26 cellular contexts compared by ENCODE assay signal in genomic region chr2:237143118-237143517, GRCh38. TPM values are rescaled to one million over a fixed set of nuclear protein-coding genes. Genes with fewer than 3 reads are reported as not detected.
DNase-seq lines count a peak whose midpoint lies in the region; ATAC-seq, FAIRE-seq and TF ChIP-seq lines count a peak whose summit lies in the region.
"Had no signal": no experiment of that assay in that cellular context is flagged by ENCODE, and none has a peak within 500 bp of the region (broad histone marks: within the 10 kb centered on the region; RNA-seq: fewer than 3 reads in every experiment).

No MANE protein-coding gene starts in this region.

- H3K23ac ChIP-seq in H1 (ENCODE audit: insufficient read length) = no peak overlapping the region

- 74% methylated on average over 2 of the region's 2 CpGs; no CpG with 5 or more reads in 1 of the 2 experiments for WGBS in H1 (ENCODE audit: extremely low coverage in 1 of 2, insufficient coverage in 1 of 2, insufficient read length in 1 of 2, insufficient replicate concordance in 2 of 2, low coverage in 1 of 2, low lambda C conversion rate in 2 of 2, missing lambda C conversion rate in 1 of 2), 2 experiments
- 60 to 69% methylated on average over 1 to 2 of the region's 2 CpGs for WGBS in transverse colon (ENCODE audit: low coverage in 1 of 2), 2 donors

- H3K27me3 ChIP-seq in H1 (replicated peaks in 1 of 4; ENCODE audit: control insufficient read depth in 3 of 4, extremely low read depth in 1 of 4, insufficient read depth in 3 of 4, low read length in 3 of 4) (peaks cover 0 to 3% (median 0%) of the 10 kb centered on the region in 4 experiments; a peak in 1 of 7 replicates), rectal smooth muscle tissue (ENCODE audit: control insufficient read depth, insufficient read depth, low read length) (no peaks in the 10 kb centered on the region), transverse colon (no peaks in the 10 kb centered on the region)
- H3K27me3 ChIP-seq: colonic mucosa, MG63, neural progenitor cell had no signal

- peaks cover 3% of the 10 kb centered on the region; the same call in 1 of the 2 replicates for H3K79me1 ChIP-seq in H1 (ENCODE audit: low read depth, low read length)

- H4K91ac ChIP-seq in H1 (replicated peaks; ENCODE audit: insufficient read length, low read length) = no peak overlapping the region

- no peak overlapping the region for H3K4me3 ChIP-seq in H1 (ENCODE audit: extremely low read depth in 1 of 4, insufficient read depth in 2 of 4, low read depth in 3 of 4, low read length in 4 of 4)
- H3K4me3 ChIP-seq in rectal smooth muscle tissue (ENCODE audit: low read length) = no peak overlapping the region
- no peak overlapping the region for H3K4me3 ChIP-seq in transverse colon
- H3K4me3 ChIP-seq: colonic mucosa, MG63, mucosa of descending colon, neural progenitor cell, SK-N-MC had no signal

- no peak overlapping the region for H2BK120ac ChIP-seq in H1 (replicated peaks; ENCODE audit: low read depth, low read length)

- no peak overlapping the region for H2AFZ ChIP-seq in H1 (ENCODE audit: low read length)
- H2AFZ ChIP-seq: neural progenitor cell had no signal

- ATAC-seq in GM21381 (IDR thresholded peaks at IDR 0.05; ENCODE audit: unreplicated experiment) = no peak
- ATAC-seq in GM19397 (IDR thresholded peaks at IDR 0.05; ENCODE audit: unreplicated experiment) = no peak
- ATAC-seq: mucosa of descending colon; stimulated activated naive CD8-positive, alpha-beta T cell treated with anti-CD3 and anti-CD28 coated beads, Interleukin-15, Interleukin-2, amounts not matched to agents 100 U/mL and 50 U/mL, for 24 hours had no signal

- H3K9me3 ChIP-seq in H1 (ENCODE audit: insufficient read depth in 2 of 2, low read depth in 1 of 2, low read length in 1 of 2) (peaks cover 12 to 18% of the 10 kb centered on the region in 2 experiments), transverse colon (peaks cover 15 to 18% of the 10 kb centered on the region in 2 donors)
- H3K9me3 ChIP-seq: colonic mucosa had no signal

- TF ChIP-seq POLR2A in H1 (IDR thresholded peaks at IDR 0.05; ENCODE audit: control extremely low read depth in 1 of 2, low read depth in 2 of 2, low read length in 2 of 2) (no peak), transverse colon (IDR thresholded peaks at IDR 0.05) (no peak)

- intact Hi-C loops in transverse colon (cut with DNase I; ENCODE audit: low total_unique reads) = no loop called here

- no peak for TF ChIP-seq RAD21 in H1 (IDR thresholded peaks at IDR 0.05 in 1 of 2, conservative IDR thresholded peaks at IDR 0.05 in 1 of 2; ENCODE audit: low read depth in 2 of 2, low read length in 2 of 2)

- H2BK15ac ChIP-seq in H1 (ENCODE audit: low read length) = no peak overlapping the region

- TF ChIP-seq CTCF in RWPE1 (conservative IDR thresholded peaks at IDR 0.05; ENCODE audit: low read depth) (no peak), H1 (IDR thresholded peaks at IDR 0.05; ENCODE audit: control extremely low read depth in 1 of 3, insufficient read depth in 1 of 3, low read depth in 1 of 3, low read length in 3 of 3) (no peak), transverse colon (IDR thresholded peaks at IDR 0.05) (no peak)

- no peak overlapping the region for H3K18ac ChIP-seq in H1 (ENCODE audit: extremely low read depth, low read length)

- no peak overlapping the region for H3K56ac ChIP-seq in H1 (replicated peaks; ENCODE audit: insufficient read length, low read depth, low read length)

- H3K27ac ChIP-seq in RWPE1 (peak overlapping the region; percentile 92), H1 (ENCODE audit: low read depth, low read length) (no peak overlapping the region), rectal smooth muscle tissue (ENCODE audit: low read depth, low read length) (peak overlapping the region; percentile 62), transverse colon (peak overlapping the region in 3 of 4 donors; percentile 15 to 66 (median 53))
- H3K27ac ChIP-seq: colonic mucosa, neural progenitor cell, SK-N-MC had no signal

- no peak overlapping the region for H2BK12ac ChIP-seq in H1 (ENCODE audit: low read depth, low read length)

- no peak overlapping the region for H2BK20ac ChIP-seq in H1 (ENCODE audit: low read length)

- no peak for TF ChIP-seq EP300 in H1 (IDR thresholded peaks at IDR 0.05; ENCODE audit: borderline replicate concordance in 1 of 2, low read depth in 2 of 2, low read length in 2 of 2)
- TF ChIP-seq EP300 in transverse colon (IDR thresholded peaks at IDR 0.05; ENCODE audit: low read depth) = no peak

- H2BK5ac ChIP-seq in H1 (ENCODE audit: low read depth, low read length) = no peak overlapping the region

- no peaks in the 10 kb centered on the region; a peak in 1 of 8 replicates for H3K36me3 ChIP-seq in H1 (ENCODE audit: control insufficient read depth in 2 of 4, insufficient read depth in 4 of 4, low read length in 3 of 4)
- no peaks in the 10 kb centered on the region for H3K36me3 ChIP-seq in rectal smooth muscle tissue (ENCODE audit: control insufficient read depth, insufficient read depth, low read length)
- H3K36me3 ChIP-seq in transverse colon = no peaks in the 10 kb centered on the region
- H3K36me3 ChIP-seq: colonic mucosa, neural progenitor cell had no signal

- in situ Hi-C loops in transverse colon (cut with MboI; ENCODE audit: low pct_ligation_motif_present in 1 of 4, low pct_unique_long_range_greater_than_20kb in 1 of 4, low sequenced_read_pairs in 3 of 4) (no loop called here), G401 (cut with HindIII; ENCODE audit: low sequenced_read_pairs) (no loop called here)

- no peak overlapping the region for H3K4me2 ChIP-seq in H1 (ENCODE audit: insufficient read depth in 1 of 2, low read depth in 2 of 2, low read length in 2 of 2)
- H3K4me2 ChIP-seq: neural progenitor cell had no signal

- DNase-seq in RWPE1 (ENCODE audit: low spot score) (no peak), H1 (ENCODE audit: low read depth in 1 of 2, low spot score in 2 of 2) (no peak), transverse colon (no peak), G401 (ENCODE audit: low spot score) (no peak)
- DNase-seq: activated CD4-positive, alpha-beta T cell treated with anti-CD3 and anti-CD28 coated beads, Interleukin-2, amount 50 U/mL, for 1 hour; activated CD8-positive, alpha-beta memory T cell treated with anti-CD3 and anti-CD28 coated beads, Interleukin-2, amount 50 U/mL, for 4 hours; CD4-positive, CD25-positive, alpha-beta regulatory T cell; colonic mucosa; GDM1; H9; head of caudate nucleus; mucosa of descending colon; NCI-H1417 treated with DMSO at 0.1 percent for 48 hours; NCI-H510A; stimulated activated CD4-positive, alpha-beta T cell treated with anti-CD3 and anti-CD28 coated beads, Interleukin-12 subunit alpha, Interleukin-12 subunit beta, amount 100 ng/mL, for 4 hours; stimulated activated CD4-positive, alpha-beta T cell treated with anti-CD3 and anti-CD28 coated beads, Interleukin-4, amount 100 ng/mL, for 4 hours; stimulated activated naive CD8-positive, alpha-beta T cell treated with anti-CD3 and anti-CD28 coated beads, Interleukin-15, Interleukin-2, amounts not matched to agents 100 U/mL and 50 U/mL, for 24 hours; T-helper 2 cell had no signal

- H3K79me2 ChIP-seq in H1 (ENCODE audit: control insufficient read depth in 1 of 2, insufficient read depth in 2 of 2, low read length in 2 of 2) = no peaks in the 10 kb centered on the region

- H4K8ac ChIP-seq in H1 (ENCODE audit: extremely low read depth, insufficient read depth, low read length) = no peak overlapping the region

- H3K4ac ChIP-seq in H1 (replicated peaks; ENCODE audit: insufficient read length, low read depth, low read length) = no peak overlapping the region

- H3K14ac ChIP-seq in H1 (ENCODE audit: insufficient read length) = no peak overlapping the region

- H3K9ac ChIP-seq in H1 (replicated peaks in 1 of 4; ENCODE audit: extremely low read depth in 1 of 4, low read depth in 3 of 4, low read length in 3 of 4) (no peak overlapping the region), rectal smooth muscle tissue (ENCODE audit: low read length) (no peak overlapping the region)
- H3K9ac ChIP-seq: neural progenitor cell had no signal

- H4K5ac ChIP-seq in H1 (ENCODE audit: insufficient read length, low read depth, low read length) = no peak overlapping the region

- no peaks in the 10 kb centered on the region; the same call in 1 of the 2 replicates for H3K23me2 ChIP-seq in H1 (ENCODE audit: low read depth, low read length)

- FAIRE-seq in H1 (lab: Jason Lieb, UNC) = no peak
- FAIRE-seq: endometrium, urothelium cell line had no signal

- peaks cover 0 to 3% of the 10 kb centered on the region in 2 experiments for H4K20me1 ChIP-seq in H1 (replicated peaks in 1 of 2; ENCODE audit: control insufficient read depth in 1 of 2, insufficient read depth in 2 of 2, low read length in 2 of 2)

- POLR2A ChIA-PET in RWPE1 (lab: Yijun Ruan, JAX; ENCODE audit: low non-redundant PET) = no interaction called here
- POLR2A ChIA-PET in H1 (lab: Charles Lee; ENCODE audit: partially characterized antibody) = no interaction called here

- CTCF ChIA-PET in RWPE1 (lab: Yijun Ruan, JAX) (interaction anchor here (0.6 to 0.8 kb wide), 3 partner anchors 11 to 1377 kb away, joined by 3 to 4 read pairs (median 3); no protein-coding TSS in a partner anchor), H1 (lab: Charles Lee; ENCODE audit: partially characterized antibody) (interaction anchor here (1.2 to 3.4 kb wide), 5 partner anchors 10 to 631 kb away, joined by 3 to 16 read pairs (median 8); no protein-coding TSS in a partner anchor)

- H2AK5ac ChIP-seq in H1 (ENCODE audit: low read depth, low read length) = 0 out of 2 replicates have a peak overlapping the region, but pooled peaks have one; percentile 24

- H3K4me1 ChIP-seq in H1 (replicated peaks in 1 of 4; ENCODE audit: control insufficient read depth in 3 of 4, insufficient read depth in 4 of 4, low read length in 3 of 4) (no peaks in the 10 kb centered on the region), rectal smooth muscle tissue (ENCODE audit: control insufficient read depth, insufficient read depth, low read length) (peaks cover 3% of the 10 kb centered on the region), transverse colon (no peaks in the 10 kb centered on the region)
- H3K4me1 ChIP-seq: colonic mucosa had no signal

TF ChIP-seq in H1, 55 proteins besides CTCF, POLR2A, EP300 and RAD21 (continues in another document):
- TF ChIP-seq CREB1 (IDR thresholded peaks at IDR 0.05) (no peak), BRCA1 (IDR thresholded peaks at IDR 0.05; ENCODE audit: low read depth, low read length) (no peak), CEBPB (IDR thresholded peaks at IDR 0.05; ENCODE audit: low read depth, low read length) (no peak)

RNA-seq across cellular contexts. Expression of gene COPS8, which starts 57.4 kb away (rescaled TPM):
- 59.3 and 61.3 TPM in 2 replicates for total RNA-seq in H1 (2021; fragmentation: NEBNext Ultra II Directional; extraction: Animal tissue kit (Norgen Biotek cat#: 25700))
- polyA plus RNA-seq in H1 (2011; rRNA removed) = 37.3 and 67.5 TPM in 2 replicates
- 66.0 TPM for polyA plus RNA-seq in H1 (2011; cell fraction: cytosol; rRNA removed)
- polyA plus RNA-seq in H1 (2011; cell fraction: nucleus; rRNA removed) = 18.0 TPM
- 32.3 to 47.0 TPM (median 36.0 TPM) in 4 replicates for polyA plus RNA-seq in H1 (2012, experiment 1 of 2)
- polyA plus RNA-seq in H1 (2012, experiment 2 of 2) = 10.3 TPM
- polyA plus RNA-seq in H1 (2013, experiment 1 of 2) = 30.4 TPM
- polyA plus RNA-seq in H1 (2013, experiment 2 of 2) = 29.0 TPM
- 27.0 and 32.5 TPM in 2 replicates for polyA minus RNA-seq in H1 (2011; rRNA and poly(A)+ RNA removed)
- polyA minus RNA-seq in H1 (2011; cell fraction: cytosol; rRNA and poly(A)+ RNA removed) = 21.9 TPM
- polyA minus RNA-seq in H1 (2011; cell fraction: nucleus; rRNA and poly(A)+ RNA removed) = 50.7 TPM
- total RNA-seq in transverse colon = 10 to 100 TPM; 10.3 to 43.0 (median 35.4) TPM
- total RNA-seq in G401 (2014; rRNA removed; shearing (Covaris generic)) = 151 and 175 TPM in 2 replicates
